1 cellular context compared by ENCODE assay signal in the genomic region with DNA sequence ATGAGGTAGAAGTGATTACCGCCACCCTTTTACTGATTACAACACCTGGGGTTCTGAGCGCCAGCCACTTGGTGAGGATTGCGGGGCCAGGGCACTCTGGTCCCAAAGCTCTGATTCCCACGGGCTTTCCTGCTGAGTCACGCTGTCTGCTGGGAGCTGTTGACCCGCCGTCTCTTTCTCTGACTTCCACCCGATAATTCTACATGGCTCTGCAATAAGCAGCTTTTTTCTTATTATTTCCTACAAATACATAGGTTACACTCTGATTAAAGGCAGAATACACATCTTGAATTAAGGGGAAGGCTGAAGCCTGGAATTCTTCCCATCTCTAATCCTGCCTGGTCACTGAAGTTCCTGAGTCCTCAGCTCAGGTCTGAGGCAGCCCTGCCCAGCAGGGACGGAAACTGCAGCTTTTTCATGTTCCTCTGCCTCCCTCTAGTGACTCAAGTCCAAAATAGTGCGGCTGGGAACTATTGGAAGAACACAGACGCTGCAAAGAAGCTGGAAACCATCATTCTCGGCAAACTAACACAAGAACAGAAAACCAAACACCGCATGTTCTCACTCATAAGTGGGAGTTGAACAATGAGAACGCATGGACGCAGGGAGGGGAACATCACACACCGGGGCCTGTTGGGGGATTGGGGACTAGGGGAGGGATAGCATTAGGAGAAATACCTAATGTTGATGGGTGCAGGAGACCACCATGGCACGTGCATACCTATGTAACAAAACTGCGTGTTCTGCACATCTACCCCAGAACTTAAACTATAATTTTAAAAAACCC.
A peak's percentile ranks its signal among the peaks of the same experiment; 100 is the strongest.
TF ChIP-seq lines count a peak whose summit lies in the region.

No MANE protein-coding gene starts in this region.

TF ChIP-seq in HepG2, 621 proteins besides CTCF, POLR2A, EP300 and RAD21 (continued from another document and continues in another):
- no peak for TF ChIP-seq CEBPZ (IDR thresholded peaks at IDR 0.05; ENCODE audit: low read length)
- TF ChIP-seq MXI1 (IDR thresholded peaks at IDR 0.05; ENCODE audit: borderline replicate concordance, low read depth, low read length), result no peak; the same call in 2 of the 3 replicates
- TF ChIP-seq ZNF562 (CRISPR knock-in tag; IDR thresholded peaks at IDR 0.05; ENCODE audit: borderline replicate concordance), result no peak
- TF ChIP-seq MAFF (IDR thresholded peaks at IDR 0.05; ENCODE audit: low read depth, low read length), result peak; percentile 51
- TF ChIP-seq LBX2 (CRISPR knock-in tag; IDR thresholded peaks at IDR 0.05; ENCODE audit: borderline replicate concordance), result no peak
- no peak for TF ChIP-seq ZNF296 (CRISPR knock-in tag; conservative IDR thresholded peaks at IDR 0.05)
- no peak for TF ChIP-seq SMAD3 (CRISPR knock-in tag; IDR thresholded peaks at IDR 0.05)
- no peak for TF ChIP-seq AFF4 (CRISPR knock-in tag; IDR thresholded peaks at IDR 0.05)
- TF ChIP-seq MIER3 (CRISPR knock-in tag; IDR thresholded peaks at IDR 0.05; ENCODE audit: borderline replicate concordance), result peak; percentile 64; the same call in 1 of the 2 replicates
- 0 out of 2 replicates have a peak, but pooled peaks have one; percentile 46 for TF ChIP-seq IRF2 (CRISPR knock-in tag; IDR thresholded peaks at IDR 0.05)
- no peak for TF ChIP-seq CSRNP2 (CRISPR knock-in tag; conservative IDR thresholded peaks at IDR 0.05; ENCODE audit: low read depth)
- peak; percentile 97 for TF ChIP-seq NFE2 (CRISPR knock-in tag; IDR thresholded peaks at IDR 0.05)
- TF ChIP-seq ZNF33B (CRISPR knock-in tag; IDR thresholded peaks at IDR 0.05), result no peak
- TF ChIP-seq NFE2L1 (CRISPR knock-in tag; IDR thresholded peaks at IDR 0.05; ENCODE audit: borderline replicate concordance), result 0 out of 2 replicates have a peak, but pooled peaks have one; percentile 54
- peak; percentile 29; the same call in 1 of the 2 replicates for TF ChIP-seq ARID5B (CRISPR knock-in tag; IDR thresholded peaks at IDR 0.05)
- no peak for TF ChIP-seq ZNF362 (CRISPR knock-in tag; IDR thresholded peaks at IDR 0.05; ENCODE audit: borderline replicate concordance)
- TF ChIP-seq RFXANK (CRISPR knock-in tag; IDR thresholded peaks at IDR 0.05), result 0 out of 2 replicates have a peak, but pooled peaks have one; percentile 31
- no peak for TF ChIP-seq SNAI1 (CRISPR knock-in tag; IDR thresholded peaks at IDR 0.05; ENCODE audit: borderline replicate concordance)
- TF ChIP-seq BRD4 (CRISPR knock-in tag; IDR thresholded peaks at IDR 0.05), result no peak
- TF ChIP-seq ELF4 (CRISPR knock-in tag; IDR thresholded peaks at IDR 0.05; ENCODE audit: borderline replicate concordance), result no peak
- no peak for TF ChIP-seq JUNB (CRISPR knock-in tag; IDR thresholded peaks at IDR 0.05; ENCODE audit: borderline replicate concordance)
- no peak for TF ChIP-seq ZMYM2 (CRISPR knock-in tag; IDR thresholded peaks at IDR 0.05)
- TF ChIP-seq SMC3 (IDR thresholded peaks at IDR 0.05; ENCODE audit: low read length), result peak; percentile 91
- no peak for TF ChIP-seq ATAD3A (CRISPR knock-in tag; IDR thresholded peaks at IDR 0.05)
- TF ChIP-seq LCORL (IDR thresholded peaks at IDR 0.05), result no peak
- 0 out of 2 replicates have a peak, but pooled peaks have one; percentile 30 for TF ChIP-seq LCORL (CRISPR knock-in tag; IDR thresholded peaks at IDR 0.05)
- 0 out of 2 replicates have a peak, but pooled peaks have one; percentile 28 for TF ChIP-seq CBX5 (CRISPR knock-in tag; IDR thresholded peaks at IDR 0.05; ENCODE audit: borderline replicate concordance)
- no peak for TF ChIP-seq DDIT3 (CRISPR knock-in tag; IDR thresholded peaks at IDR 0.05)
- TF ChIP-seq NCOA2 (CRISPR knock-in tag; IDR thresholded peaks at IDR 0.05), result 0 out of 2 replicates have a peak, but pooled peaks have one; percentile 12
- TF ChIP-seq, protein P1, sequence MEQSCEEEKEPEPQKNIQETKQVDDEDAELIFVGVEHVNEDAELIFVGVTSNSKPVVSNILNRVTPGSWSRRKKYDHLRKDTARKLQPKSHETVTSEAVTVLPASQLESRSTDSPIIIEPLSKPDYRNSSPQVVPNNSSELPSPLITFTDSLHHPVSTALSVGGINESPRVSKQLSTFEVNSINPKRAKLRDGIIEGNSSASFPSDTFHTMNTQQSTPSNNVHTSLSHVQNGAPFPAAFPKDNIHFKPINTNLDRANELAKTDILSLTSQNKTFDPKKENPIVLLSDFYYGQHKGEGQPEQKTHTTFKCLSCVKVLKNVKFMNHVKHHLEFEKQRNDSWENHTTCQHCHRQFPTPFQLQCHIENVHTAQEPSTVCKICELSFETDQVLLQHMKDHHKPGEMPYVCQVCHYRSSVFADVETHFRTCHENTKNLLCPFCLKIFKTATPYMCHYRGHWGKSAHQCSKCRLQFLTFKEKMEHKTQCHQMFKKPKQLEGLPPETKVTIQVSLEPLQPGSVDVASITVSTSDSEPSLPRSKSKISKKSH (CRISPR knock-in tag; IDR thresholded peaks at IDR 0.05; ENCODE audit: borderline replicate concordance), result no peak
- no peak for TF ChIP-seq ZNF326 (CRISPR knock-in tag; IDR thresholded peaks at IDR 0.05; ENCODE audit: borderline replicate concordance)
- TF ChIP-seq ZNF263 (CRISPR knock-in tag; IDR thresholded peaks at IDR 0.05), result no peak
- TF ChIP-seq MYPOP (CRISPR knock-in tag; IDR thresholded peaks at IDR 0.05), result peak; percentile 68; the same call in 1 of the 2 replicates
- no peak for TF ChIP-seq UBTF (CRISPR knock-in tag; IDR thresholded peaks at IDR 0.05)
